ENCODE assay signal across 10 cellular contexts in the genomic region with DNA sequence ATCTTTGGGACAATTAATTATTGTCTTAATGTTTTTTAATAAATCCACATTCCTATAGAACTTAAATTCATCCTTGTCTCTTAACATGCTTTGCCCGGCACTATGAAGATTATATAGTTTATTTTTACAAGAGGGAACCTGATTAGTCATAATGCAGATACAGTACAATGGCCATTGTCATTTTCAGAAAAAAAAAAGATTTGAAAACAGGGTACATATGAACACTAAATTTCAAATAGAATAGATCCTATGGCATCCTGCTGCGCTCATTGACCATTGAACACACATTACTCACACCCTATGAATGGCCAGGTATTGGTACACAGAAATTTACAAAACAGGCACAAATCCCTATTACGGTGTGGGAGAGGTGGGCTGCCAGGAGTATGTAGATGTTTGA. TPM values are rescaled to one million over a fixed set of nuclear protein-coding genes. Genes with fewer than 3 reads are reported as not detected.
DNase-seq lines count a peak whose midpoint lies in the region; ATAC-seq, FAIRE-seq and TF ChIP-seq lines count a peak whose summit lies in the region.
"Had no signal": no experiment of that assay in that cellular context is flagged by ENCODE, and none has a peak within 500 bp of the region (broad histone marks: within the 10 kb centered on the region; RNA-seq: fewer than 3 reads in every experiment).

No MANE protein-coding gene starts in this region.

- POLR2A ChIA-PET in CD8-positive, alpha-beta memory T cell (lab: Charles Lee): no interaction called here
- POLR2A ChIA-PET in RWPE1 (lab: Yijun Ruan, JAX; ENCODE audit: low non-redundant PET): no interaction called here

- DNase-seq in CD8-positive, alpha-beta memory T cell: no peak
- DNase-seq in RWPE1 (ENCODE audit: low spot score) (no peak), epithelial cell of esophagus (ENCODE audit: low read depth) (peak; percentile 46), pancreas (no peak), NCI-H2227 treated with DMSO at 0.1 percent for 48 hours (lab: John Stamatoyannopoulos, UW) (no peak), GM03348 (ENCODE audit: low spot score) (no peak)
- no peak for DNase-seq in stimulated activated CD4-positive, alpha-beta T cell treated with anti-CD3 and anti-CD28 coated beads, Interleukin-2, amount 100 ng/mL, for 48 hours
- DNase-seq: KBM-7 had no signal

- CTCF ChIA-PET in CD8-positive, alpha-beta memory T cell (lab: Charles Lee): no interaction called here
- CTCF ChIA-PET in RWPE1 (lab: Yijun Ruan, JAX): no interaction called here

- ATAC-seq in pancreas (no peak), GM19328 (IDR thresholded peaks at IDR 0.05; ENCODE audit: unreplicated experiment) (no peak)

- no peaks in the 10 kb centered on the region for H3K27me3 ChIP-seq in CD8-positive, alpha-beta memory T cell (ENCODE audit: insufficient read depth, low read length, poor library complexity, severe bottlenecking)
- H3K27me3 ChIP-seq in pancreas: no peaks in the 10 kb centered on the region

- H3K27ac Mint-ChIP-seq in CD8-positive, alpha-beta memory T cell: peak overlapping the region; percentile 51 to 100 (median 99)

- peaks cover 7 to 33% (median 31%) of the 10 kb centered on the region in 3 donors for H3K36me3 Mint-ChIP-seq in CD8-positive, alpha-beta memory T cell

- intact Hi-C loops in pancreas (cut with DNase I): no loop called here

- peaks cover 10% of the 10 kb centered on the region for H3K4me1 ChIP-seq in CD8-positive, alpha-beta memory T cell (ENCODE audit: insufficient read depth, low read length)
- H3K4me1 ChIP-seq in pancreas: peaks cover 0 to 6% (median 5%) of the 10 kb centered on the region in 3 donors

- H3K36me3 ChIP-seq in CD8-positive, alpha-beta memory T cell (ENCODE audit: insufficient read depth, low read length): peaks cover under 1% of the 10 kb centered on the region
- H3K36me3 ChIP-seq in pancreas: peaks cover 0 to 2% (median 0%) of the 10 kb centered on the region in 3 donors

- H3K9me3 ChIP-seq in CD8-positive, alpha-beta memory T cell (ENCODE audit: low read length): no peaks in the 10 kb centered on the region
- no peaks in the 10 kb centered on the region for H3K9me3 ChIP-seq in pancreas

- H3K4me3 Mint-ChIP-seq in CD8-positive, alpha-beta memory T cell: peak overlapping the region; percentile 88 to 99 (median 95)

- H3K9me3 Mint-ChIP-seq in CD8-positive, alpha-beta memory T cell: peaks cover 4 to 9% (median 6%) of the 10 kb centered on the region in 5 donors

- peaks cover 0 to 22% of the 10 kb centered on the region in 2 donors for H3K27me3 Mint-ChIP-seq in CD8-positive, alpha-beta memory T cell

- no peak for TF ChIP-seq CTCF in RWPE1 (conservative IDR thresholded peaks at IDR 0.05; ENCODE audit: low read depth)
- no peak for TF ChIP-seq CTCF in epithelial cell of esophagus (IDR thresholded peaks at IDR 0.05; ENCODE audit: insufficient read depth, low read depth, low read length, missing control alignments)
- no peak for TF ChIP-seq CTCF in pancreas (IDR thresholded peaks at IDR 0.05)

- 80 to 81% methylated on average over 3 of the region's 3 CpGs for WGBS in pancreas, 2 donors

- H3K4me1 Mint-ChIP-seq in CD8-positive, alpha-beta memory T cell: peaks cover 12 to 38% (median 20%) of the 10 kb centered on the region in 3 donors

- no peak overlapping the region for H3K27ac ChIP-seq in CD8-positive, alpha-beta memory T cell (ENCODE audit: low read depth, low read length)
- H3K27ac ChIP-seq in RWPE1: peak overlapping the region; percentile 99
- peak overlapping the region; percentile 100 for H3K27ac ChIP-seq in pancreas

- no peak overlapping the region for H3K4me3 ChIP-seq in CD8-positive, alpha-beta memory T cell (ENCODE audit: low read length)
- H3K4me3 ChIP-seq in epithelial cell of esophagus (ENCODE audit: low read length) (no peak overlapping the region), pancreas (peak overlapping the region in 1 of 4 donors; percentile 91)

- no peak for FAIRE-seq in pancreas (lab: Jason Lieb, UNC)
- FAIRE-seq: GM19239 had no signal

RNA-seq across cellular contexts. Expression of gene KLF6, which starts 2.0 kb away (rescaled TPM):
- 100 to 1,000 TPM; 187 to 192 TPM for total RNA-seq in CD8-positive, alpha-beta memory T cell
- 883 TPM for polyA plus RNA-seq in CD8-positive, alpha-beta memory T cell
- total RNA-seq in pancreas: 100 to 1,000 TPM in 1 of 6 donors, 10 to 100 TPM in 5; 41.2 to 157 (median 70.5) TPM
- polyA plus RNA-seq in pancreas: 10 to 100 TPM; 29.0 to 41.0 TPM
